ENCODE assay signal across 10 cellular contexts in genomic region chr5:143200781-143201398, GRCh38.
DNase-seq lines count a peak whose midpoint lies in the region; ATAC-seq, FAIRE-seq and TF ChIP-seq lines count a peak whose summit lies in the region.
"Had no signal": no experiment of that assay in that cellular context is flagged by ENCODE, and none has a peak within 500 bp of the region (broad histone marks: within the 10 kb centered on the region; RNA-seq: fewer than 3 reads in every experiment).

No MANE protein-coding gene starts in this region.

- CTCF ChIA-PET in HepG2 (lab: Yijun Ruan, JAX; ENCODE audit: low intra/inter-chr PET ratio, low total read pairs) (no interaction called here), T-cell (lab: Charles Lee) (no interaction called here)

- H3K9me3 Mint-ChIP-seq in T-cell = peaks cover 3 to 12% (median 10%) of the 10 kb centered on the region in 3 donors

- no peak overlapping the region for H3K4me3 Mint-ChIP-seq in T-cell

- peaks cover 58% of the 10 kb centered on the region for H3K4me1 ChIP-seq in HepG2 (ENCODE audit: insufficient read depth, low read length)

- H3K27ac Mint-ChIP-seq in T-cell = no peak overlapping the region
- H3K27ac Mint-ChIP-seq: activated naive CD4-positive, alpha-beta T cell treated with anti-CD3 and anti-CD28 coated beads, Interleukin-2, amount 50 U/mL, for 72 hours had no signal

- intact Hi-C loops in HepG2 (cut with micrococcal nuclease; ENCODE audit: unreplicated experiment) = loop anchor here (2.0 kb wide), 1 partner anchor 198 kb away; no protein-coding TSS in a partner anchor

- no peaks in the 10 kb centered on the region; a peak in 1 of 5 replicates for H3K36me3 ChIP-seq in HepG2 (replicated peaks in 1 of 2; ENCODE audit: control insufficient read depth in 1 of 2, insufficient read depth in 2 of 2, low read length in 2 of 2)

- peak; percentile 57 for ATAC-seq in HepG2
- ATAC-seq in T-cell (replicated peaks in 1 of 4) = no peak
- no peak for ATAC-seq in HG02938 (IDR thresholded peaks at IDR 0.05; ENCODE audit: unreplicated experiment)

- POLR2A ChIA-PET in HepG2 (lab: Yijun Ruan, JAX) = no interaction called here
- POLR2A ChIA-PET in T-cell (lab: Charles Lee) = no interaction called here

- peaks cover 0 to 15% (median 4%) of the 10 kb centered on the region in 3 donors for H3K4me1 Mint-ChIP-seq in T-cell

- no peaks in the 10 kb centered on the region for H3K27me3 Mint-ChIP-seq in T-cell

- no peak for TF ChIP-seq EP300 in HepG2 (IDR thresholded peaks at IDR 0.05; ENCODE audit: low read depth in 2 of 2, low read length in 2 of 2)
- no peak for TF ChIP-seq EP300 in HepG2 (CRISPR knock-in tag; IDR thresholded peaks at IDR 0.05; ENCODE audit: borderline replicate concordance)

- DNase-seq in DMS79 treated with DMSO at 0.1 percent for 48 hours (lab: John Stamatoyannopoulos, UW) (peak; percentile 3), LHCN-M2 (ENCODE audit: low read depth) (peak; percentile 99), amniotic stem cell (lab: John Stamatoyannopoulos, UW) (peak; percentile 25), HepG2 (ENCODE audit: low spot score) (no peak), NCI-H146 (lab: John Stamatoyannopoulos, UW) (no peak), T-cell (no peak)
- no peak for DNase-seq in effector CD8-positive, alpha-beta T cell (lab: John Stamatoyannopoulos, UW)

- H3K4me3 ChIP-seq in HepG2 (replicated peaks in 1 of 3; ENCODE audit: insufficient read depth in 1 of 3, low read depth in 2 of 3, low read length in 3 of 3) = no peak overlapping the region

- no peak for TF ChIP-seq RAD21 in HepG2 (CRISPR knock-in tag; IDR thresholded peaks at IDR 0.05)

- H3K36me3 Mint-ChIP-seq in T-cell = peaks cover 29% of the 10 kb centered on the region

- H2AFZ ChIP-seq in HepG2 (ENCODE audit: low read length) = no peak overlapping the region

- in situ Hi-C loops in HepG2 (cut with HindIII; ENCODE audit: extremely low pct_ligation_motif_present, low pct_unique_long_range_greater_than_20kb) = no loop called here

- H3K9ac ChIP-seq in HepG2 (ENCODE audit: insufficient read depth, low read depth, low read length) = no peak overlapping the region; the same call in 1 of the 2 replicates

- TF ChIP-seq POLR2A in HepG2 (IDR thresholded peaks at IDR 0.05; ENCODE audit: insufficient read depth in 1 of 2, low read depth in 2 of 2, low read length in 2 of 2) = no peak

- H3K9me3 ChIP-seq in HepG2 (ENCODE audit: low read length) = peaks cover 12% of the 10 kb centered on the region; the same call in 1 of the 2 replicates

- TF ChIP-seq CTCF in HepG2 (CRISPR knock-in tag; IDR thresholded peaks at IDR 0.05) = no peak

- no peak for FAIRE-seq in HepG2 (lab: Jason Lieb, UNC)
- FAIRE-seq: islet of Langerhans had no signal

- H3K4me2 ChIP-seq in HepG2 (ENCODE audit: low read depth, low read length) = no peak overlapping the region

- WGBS in HepG2 (ENCODE audit: low lambda C conversion rate) = 81% methylated on average over 1 of the region's 1 CpG

- no peaks in the 10 kb centered on the region for H4K20me1 ChIP-seq in HepG2 (ENCODE audit: insufficient read depth, low read length)

- no peaks in the 10 kb centered on the region for H3K27me3 ChIP-seq in HepG2 (ENCODE audit: control insufficient read depth in 1 of 2, insufficient read depth in 2 of 2, low read length in 2 of 2)

- BruUV-seq in HepG2 (replicated peaks; lab: Mats Ljungman, UMichigan) = no TSS peak

- H3K79me2 ChIP-seq in HepG2 (ENCODE audit: insufficient read depth, low read length) = no peaks in the 10 kb centered on the region

- peak overlapping the region; percentile 60 for H3K27ac ChIP-seq in HepG2 (ENCODE audit: extremely low read length, insufficient read depth, low read length)

TF ChIP-seq in HepG2, 621 proteins besides CTCF, POLR2A, EP300 and RAD21:
- TF ChIP-seq ZNF644 (CRISPR knock-in tag; IDR thresholded peaks at IDR 0.05; ENCODE audit: low read depth) (peak; percentile 84), TSC22D2 (CRISPR knock-in tag; IDR thresholded peaks at IDR 0.05; ENCODE audit: borderline replicate concordance) (no peak), CEBPB (IDR thresholded peaks at IDR 0.05; ENCODE audit: borderline replicate concordance, low read depth, low read length) (peak; percentile 21; the same call in 1 of the 2 replicates), SOX13 (IDR thresholded peaks at IDR 0.05) (no peak), SOX13 (CRISPR knock-in tag; conservative IDR thresholded peaks at IDR 0.05 in 1 of 2, IDR thresholded peaks at IDR 0.05 in 1 of 2) (0 out of 4 replicates have a peak, but pooled peaks of 1 of the 2 experiments have one; percentile 6), FOSL2 (CRISPR knock-in tag; IDR thresholded peaks at IDR 0.05) (peak; percentile 82)

Comparison
In these comparisons a context has a peak if more than half of its experiments do, and no peak if none do; other contexts are left out.
1. DNase-seq: peak in DMS79 treated with DMSO at 0.1 percent for 48 hours (single experiment), LHCN-M2 (single experiment) and amniotic stem cell (single experiment); none in HepG2 (single experiment), effector CD8-positive, alpha-beta T cell (single experiment), NCI-H146 (single experiment) and T-cell (0 of 34).